ENCODE assay signal across 23 cellular contexts in genomic region chr4:152468408-152468807, GRCh38.
DNase-seq lines count a peak whose midpoint lies in the region; ATAC-seq and TF ChIP-seq lines count a peak whose summit lies in the region.
"Had no signal": no experiment of that assay in that cellular context is flagged by ENCODE, and none has a peak within 500 bp of the region (broad histone marks: within the 10 kb centered on the region; RNA-seq: fewer than 3 reads in every experiment).

No MANE protein-coding gene starts in this region.

- no peak overlapping the region for H3K4me3 Mint-ChIP-seq in MCF 10A (ENCODE audit: unreplicated experiment)
- H3K4me3 Mint-ChIP-seq: CD4-positive, CD25-positive, alpha-beta regulatory T cell; H9; T-cell had no signal

- no peak overlapping the region for H3K4me3 ChIP-seq in breast epithelium
- H3K4me3 ChIP-seq: GM23248, PC-9 had no signal

- CTCF ChIA-PET in MCF 10A (lab: Yijun Ruan, JAX), result no interaction called here

- H3K4me1 Mint-ChIP-seq in MCF 10A (ENCODE audit: insufficient read depth, unreplicated experiment), result peaks cover 6% of the 10 kb centered on the region

- no peak overlapping the region for H3K27ac ChIP-seq in breast epithelium
- H3K27ac ChIP-seq: GM23248, PC-9 had no signal

- H3K27me3 ChIP-seq in breast epithelium, result no peaks in the 10 kb centered on the region

- intact Hi-C loops in MCF 10A (cut with micrococcal nuclease) (no loop called here), breast epithelium (cut with DNase I; ENCODE audit: low total_unique reads) (no loop called here)

- peaks cover 0 to 4% of the 10 kb centered on the region in 2 donors for H3K4me1 ChIP-seq in breast epithelium

- no TSS peak for BruUV-seq in MCF 10A (replicated peaks; lab: Mats Ljungman, UMichigan)

- no peak for TF ChIP-seq CTCF in MCF 10A (IDR thresholded peaks at IDR 0.05; ENCODE audit: unreplicated experiment)
- TF ChIP-seq CTCF in breast epithelium (IDR thresholded peaks at IDR 0.05), result no peak

- H3K36me3 ChIP-seq in breast epithelium, result no peaks in the 10 kb centered on the region

- TF ChIP-seq POLR2A in breast epithelium (IDR thresholded peaks at IDR 0.05), result no peak

- H3K36me3 Mint-ChIP-seq in MCF 10A (ENCODE audit: insufficient read depth, unreplicated experiment), result no peaks in the 10 kb centered on the region

- no peaks in the 10 kb centered on the region for H3K9me3 ChIP-seq in breast epithelium

- H3K27ac Mint-ChIP-seq in MCF 10A (ENCODE audit: low read depth, unreplicated experiment), result no peak overlapping the region
- H3K27ac Mint-ChIP-seq: H9, T-cell had no signal

- DNase-seq in MCF 10A (ENCODE audit: unreplicated experiment) (peak; percentile 20), breast epithelium (ENCODE audit: low spot score in 2 of 2) (no peak), MV-4-11 (lab: John Stamatoyannopoulos, UW) (peak; percentile 14), iris pigment epithelial cell (ENCODE audit: low read depth) (peak; percentile 34), NCI-H1436 (lab: John Stamatoyannopoulos, UW) (no peak), NCI-H1694 (lab: John Stamatoyannopoulos, UW) (no peak)
- DNase-seq: 8988T; ACHN; CD4-positive, CD25-positive, alpha-beta regulatory T cell; DMS153; DND-41; GM23248; H9; NCI-H1417; NCI-H187 treated with DMSO at 0.1 percent for 48 hours; NCI-H2107; NCI-H446; NCI-H524 treated with DMSO at 0.1 percent for 48 hours; NCI-H774; PC-9; T-cell had no signal

- no peaks in the 10 kb centered on the region for H3K9me3 Mint-ChIP-seq in MCF 10A (ENCODE audit: unreplicated experiment)
- H3K9me3 Mint-ChIP-seq: H9 had no signal

- no peaks in the 10 kb centered on the region for H3K27me3 Mint-ChIP-seq in MCF 10A (ENCODE audit: insufficient read depth, unreplicated experiment)
- H3K27me3 Mint-ChIP-seq: CD4-positive, CD25-positive, alpha-beta regulatory T cell; T-cell had no signal

- POLR2A ChIA-PET in MCF 10A (lab: Yijun Ruan, JAX), result no interaction called here

- ATAC-seq in GM21723 (IDR thresholded peaks at IDR 0.05; ENCODE audit: unreplicated experiment), result no peak
- ATAC-seq: Right ventricle myocardium inferior, T-cell had no signal

Comparison
In these comparisons a context has a peak if more than half of its experiments do, and no peak if none do; other contexts are left out.
1. DNase-seq: peak in MCF 10A (single experiment), MV-4-11 (single experiment) and iris pigment epithelial cell (single experiment); none in breast epithelium (0 of 2), NCI-H1436 (single experiment) and NCI-H1694 (single experiment).